1 cellular context compared by ENCODE assay signal in genomic region chr20:48667889-48668413, GRCh38.
TF ChIP-seq lines count a peak whose summit lies in the region.

No MANE protein-coding gene starts in this region.

TF ChIP-seq in HepG2, 621 proteins besides CTCF, POLR2A, EP300 and RAD21 (continued from another document and continues in another):
- TF ChIP-seq, protein P1, sequence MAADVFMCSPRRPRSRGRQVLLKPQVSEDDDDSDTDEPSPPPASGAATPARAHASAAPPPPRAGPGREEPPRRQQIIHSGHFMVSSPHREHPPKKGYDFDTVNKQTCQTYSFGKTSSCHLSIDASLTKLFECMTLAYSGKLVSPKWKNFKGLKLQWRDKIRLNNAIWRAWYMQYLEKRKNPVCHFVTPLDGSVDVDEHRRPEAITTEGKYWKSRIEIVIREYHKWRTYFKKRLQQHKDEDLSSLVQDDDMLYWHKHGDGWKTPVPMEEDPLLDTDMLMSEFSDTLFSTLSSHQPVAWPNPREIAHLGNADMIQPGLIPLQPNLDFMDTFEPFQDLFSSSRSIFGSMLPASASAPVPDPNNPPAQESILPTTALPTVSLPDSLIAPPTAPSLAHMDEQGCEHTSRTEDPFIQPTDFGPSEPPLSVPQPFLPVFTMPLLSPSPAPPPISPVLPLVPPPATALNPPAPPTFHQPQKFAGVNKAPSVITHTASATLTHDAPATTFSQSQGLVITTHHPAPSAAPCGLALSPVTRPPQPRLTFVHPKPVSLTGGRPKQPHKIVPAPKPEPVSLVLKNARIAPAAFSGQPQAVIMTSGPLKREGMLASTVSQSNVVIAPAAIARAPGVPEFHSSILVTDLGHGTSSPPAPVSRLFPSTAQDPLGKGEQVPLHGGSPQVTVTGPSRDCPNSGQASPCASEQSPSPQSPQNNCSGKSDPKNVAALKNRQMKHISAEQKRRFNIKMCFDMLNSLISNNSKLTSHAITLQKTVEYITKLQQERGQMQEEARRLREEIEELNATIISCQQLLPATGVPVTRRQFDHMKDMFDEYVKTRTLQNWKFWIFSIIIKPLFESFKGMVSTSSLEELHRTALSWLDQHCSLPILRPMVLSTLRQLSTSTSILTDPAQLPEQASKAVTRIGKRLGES (CRISPR knock-in tag; IDR thresholded peaks at IDR 0.05; ENCODE audit: borderline replicate concordance), result no peak
- TF ChIP-seq, protein P2, sequence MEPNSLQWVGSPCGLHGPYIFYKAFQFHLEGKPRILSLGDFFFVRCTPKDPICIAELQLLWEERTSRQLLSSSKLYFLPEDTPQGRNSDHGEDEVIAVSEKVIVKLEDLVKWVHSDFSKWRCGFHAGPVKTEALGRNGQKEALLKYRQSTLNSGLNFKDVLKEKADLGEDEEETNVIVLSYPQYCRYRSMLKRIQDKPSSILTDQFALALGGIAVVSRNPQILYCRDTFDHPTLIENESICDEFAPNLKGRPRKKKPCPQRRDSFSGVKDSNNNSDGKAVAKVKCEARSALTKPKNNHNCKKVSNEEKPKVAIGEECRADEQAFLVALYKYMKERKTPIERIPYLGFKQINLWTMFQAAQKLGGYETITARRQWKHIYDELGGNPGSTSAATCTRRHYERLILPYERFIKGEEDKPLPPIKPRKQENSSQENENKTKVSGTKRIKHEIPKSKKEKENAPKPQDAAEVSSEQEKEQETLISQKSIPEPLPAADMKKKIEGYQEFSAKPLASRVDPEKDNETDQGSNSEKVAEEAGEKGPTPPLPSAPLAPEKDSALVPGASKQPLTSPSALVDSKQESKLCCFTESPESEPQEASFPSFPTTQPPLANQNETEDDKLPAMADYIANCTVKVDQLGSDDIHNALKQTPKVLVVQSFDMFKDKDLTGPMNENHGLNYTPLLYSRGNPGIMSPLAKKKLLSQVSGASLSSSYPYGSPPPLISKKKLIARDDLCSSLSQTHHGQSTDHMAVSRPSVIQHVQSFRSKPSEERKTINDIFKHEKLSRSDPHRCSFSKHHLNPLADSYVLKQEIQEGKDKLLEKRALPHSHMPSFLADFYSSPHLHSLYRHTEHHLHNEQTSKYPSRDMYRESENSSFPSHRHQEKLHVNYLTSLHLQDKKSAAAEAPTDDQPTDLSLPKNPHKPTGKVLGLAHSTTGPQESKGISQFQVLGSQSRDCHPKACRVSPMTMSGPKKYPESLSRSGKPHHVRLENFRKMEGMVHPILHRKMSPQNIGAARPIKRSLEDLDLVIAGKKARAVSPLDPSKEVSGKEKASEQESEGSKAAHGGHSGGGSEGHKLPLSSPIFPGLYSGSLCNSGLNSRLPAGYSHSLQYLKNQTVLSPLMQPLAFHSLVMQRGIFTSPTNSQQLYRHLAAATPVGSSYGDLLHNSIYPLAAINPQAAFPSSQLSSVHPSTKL (CRISPR knock-in tag; IDR thresholded peaks at IDR 0.05), result peak; percentile 24; the same call in 1 of the 2 replicates
- TF ChIP-seq MBD4 (IDR thresholded peaks at IDR 0.05; ENCODE audit: borderline replicate concordance, low read length), result no peak
- no peak for TF ChIP-seq TEAD2 (CRISPR knock-in tag; IDR thresholded peaks at IDR 0.05)
- TF ChIP-seq TCF7 (IDR thresholded peaks at IDR 0.05; ENCODE audit: low read depth), result no peak
- TF ChIP-seq, protein P3, sequence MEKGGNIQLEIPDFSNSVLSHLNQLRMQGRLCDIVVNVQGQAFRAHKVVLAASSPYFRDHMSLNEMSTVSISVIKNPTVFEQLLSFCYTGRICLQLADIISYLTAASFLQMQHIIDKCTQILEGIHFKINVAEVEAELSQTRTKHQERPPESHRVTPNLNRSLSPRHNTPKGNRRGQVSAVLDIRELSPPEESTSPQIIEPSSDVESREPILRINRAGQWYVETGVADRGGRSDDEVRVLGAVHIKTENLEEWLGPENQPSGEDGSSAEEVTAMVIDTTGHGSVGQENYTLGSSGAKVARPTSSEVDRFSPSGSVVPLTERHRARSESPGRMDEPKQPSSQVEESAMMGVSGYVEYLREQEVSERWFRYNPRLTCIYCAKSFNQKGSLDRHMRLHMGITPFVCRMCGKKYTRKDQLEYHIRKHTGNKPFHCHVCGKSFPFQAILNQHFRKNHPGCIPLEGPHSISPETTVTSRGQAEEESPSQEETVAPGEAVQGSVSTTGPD (CRISPR knock-in tag; IDR thresholded peaks at IDR 0.05), result no peak
- no peak for TF ChIP-seq ZNF878 (CRISPR knock-in tag; IDR thresholded peaks at IDR 0.05)
- TF ChIP-seq GMEB1 (CRISPR knock-in tag; IDR thresholded peaks at IDR 0.05; ENCODE audit: borderline replicate concordance), result no peak
- TF ChIP-seq MEF2D (CRISPR knock-in tag; IDR thresholded peaks at IDR 0.05), result no peak
- TF ChIP-seq GMEB2 (CRISPR knock-in tag; IDR thresholded peaks at IDR 0.05; ENCODE audit: low read depth), result no peak
- TF ChIP-seq ARNT2 (CRISPR knock-in tag; IDR thresholded peaks at IDR 0.05; ENCODE audit: low read depth), result no peak
- TF ChIP-seq, protein P4, sequence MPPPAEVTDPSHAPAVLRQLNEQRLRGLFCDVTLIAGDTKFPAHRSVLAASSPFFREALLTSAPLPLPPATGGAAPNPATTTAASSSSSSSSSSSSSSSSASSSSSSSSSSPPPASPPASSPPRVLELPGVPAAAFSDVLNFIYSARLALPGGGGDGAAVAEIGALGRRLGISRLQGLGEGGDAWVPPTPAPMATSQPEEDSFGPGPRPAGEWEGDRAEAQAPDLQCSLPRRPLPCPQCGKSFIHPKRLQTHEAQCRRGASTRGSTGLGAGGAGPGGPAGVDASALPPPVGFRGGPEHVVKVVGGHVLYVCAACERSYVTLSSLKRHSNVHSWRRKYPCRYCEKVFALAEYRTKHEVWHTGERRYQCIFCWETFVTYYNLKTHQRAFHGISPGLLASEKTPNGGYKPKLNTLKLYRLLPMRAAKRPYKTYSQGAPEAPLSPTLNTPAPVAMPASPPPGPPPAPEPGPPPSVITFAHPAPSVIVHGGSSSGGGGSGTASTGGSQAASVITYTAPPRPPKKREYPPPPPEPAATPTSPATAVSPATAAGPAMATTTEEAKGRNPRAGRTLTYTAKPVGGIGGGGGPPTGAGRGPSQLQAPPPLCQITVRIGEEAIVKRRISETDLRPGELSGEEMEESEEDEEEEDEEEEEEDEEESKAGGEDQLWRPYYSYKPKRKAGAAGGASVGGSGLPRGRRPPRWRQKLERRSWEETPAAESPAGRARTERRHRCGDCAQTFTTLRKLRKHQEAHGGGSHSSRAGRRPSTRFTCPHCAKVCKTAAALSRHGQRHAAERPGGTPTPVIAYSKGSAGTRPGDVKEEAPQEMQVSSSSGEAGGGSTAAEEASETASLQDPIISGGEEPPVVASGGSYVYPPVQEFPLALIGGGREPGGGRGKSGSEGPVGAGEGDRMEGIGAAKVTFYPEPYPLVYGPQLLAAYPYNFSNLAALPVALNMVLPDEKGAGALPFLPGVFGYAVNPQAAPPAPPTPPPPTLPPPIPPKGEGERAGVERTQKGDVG (CRISPR knock-in tag; IDR thresholded peaks at IDR 0.05; ENCODE audit: borderline replicate concordance), result 0 out of 2 replicates have a peak, but pooled peaks have one; percentile 63
- peak; percentile 49; the same call in 1 of the 2 replicates for TF ChIP-seq SPEN (CRISPR knock-in tag; IDR thresholded peaks at IDR 0.05; ENCODE audit: low read depth)
- TF ChIP-seq ZNF367 (CRISPR knock-in tag; IDR thresholded peaks at IDR 0.05; ENCODE audit: borderline replicate concordance), result no peak
- TF ChIP-seq MBNL3 (CRISPR knock-in tag; conservative IDR thresholded peaks at IDR 0.05), result no peak
- no peak for TF ChIP-seq IKZF4 (CRISPR knock-in tag; IDR thresholded peaks at IDR 0.05; ENCODE audit: borderline replicate concordance, low read depth, not compliant biosample characterization)
- no peak for TF ChIP-seq ZNF615 (CRISPR knock-in tag; IDR thresholded peaks at IDR 0.05; ENCODE audit: borderline replicate concordance)
- TF ChIP-seq ZNF451 (CRISPR knock-in tag; IDR thresholded peaks at IDR 0.05), result no peak
- no peak for TF ChIP-seq MED1 (CRISPR knock-in tag; IDR thresholded peaks at IDR 0.05)
- no peak for TF ChIP-seq ZNF235 (CRISPR knock-in tag; IDR thresholded peaks at IDR 0.05; ENCODE audit: borderline replicate concordance)
- no peak for TF ChIP-seq PPARG (CRISPR knock-in tag; conservative IDR thresholded peaks at IDR 0.05)
- 0 out of 2 replicates have a peak, but pooled peaks have one; percentile 12 for TF ChIP-seq ELF3 (CRISPR knock-in tag; IDR thresholded peaks at IDR 0.05)
- TF ChIP-seq, protein P5, sequence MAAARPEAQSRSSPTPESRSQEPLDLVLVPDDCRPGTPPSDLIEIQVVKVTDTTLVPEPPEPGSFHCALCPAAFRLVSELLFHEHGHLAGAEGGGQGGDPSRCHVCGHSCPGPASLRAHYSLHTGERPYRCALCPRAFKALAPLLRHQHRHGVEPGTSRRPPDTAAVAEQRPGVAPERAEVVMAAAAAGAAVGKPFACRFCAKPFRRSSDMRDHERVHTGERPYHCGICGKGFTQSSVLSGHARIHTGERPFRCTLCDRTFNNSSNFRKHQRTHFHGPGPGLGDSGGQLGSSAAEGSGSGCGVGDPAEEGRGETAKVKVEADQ (CRISPR knock-in tag; IDR thresholded peaks at IDR 0.05; ENCODE audit: borderline replicate concordance), result no peak
- TF ChIP-seq CBX2 (IDR thresholded peaks at IDR 0.05; ENCODE audit: low read depth, low read length), result no peak
- TF ChIP-seq CBX2 (CRISPR knock-in tag; IDR thresholded peaks at IDR 0.05; ENCODE audit: low read depth), result no peak
- no peak for TF ChIP-seq ARID2 (CRISPR knock-in tag; IDR thresholded peaks at IDR 0.05; ENCODE audit: borderline replicate concordance)
- TF ChIP-seq NCOR1 (IDR thresholded peaks at IDR 0.05; ENCODE audit: borderline replicate concordance, low read length), result no peak
- no peak; the same call in 1 of the 2 replicates for TF ChIP-seq ARID4A (CRISPR knock-in tag; IDR thresholded peaks at IDR 0.05; ENCODE audit: borderline replicate concordance)
- 0 out of 2 replicates have a peak, but pooled peaks have one; percentile 25 for TF ChIP-seq UBTF (CRISPR knock-in tag; IDR thresholded peaks at IDR 0.05)
